In genomic region chr19:52336117-52336811, GRCh38 we compare ENCODE assay signal across 1 cellular context.
TF ChIP-seq lines count a peak whose summit lies in the region.

ZNF610 (plus strand) TSS chr19:52336243; CDS start chr19:52349173, 12,930 bp downstream.

TF ChIP-seq in HepG2, 621 proteins besides CTCF, POLR2A, EP300 and RAD21 (continued from another document and continues in another):
- TF ChIP-seq ZNF704 (CRISPR knock-in tag; IDR thresholded peaks at IDR 0.05; ENCODE audit: borderline replicate concordance) (0 out of 2 replicates have a peak, but pooled peaks have one; percentile 33), NR2C2 (CRISPR knock-in tag; IDR thresholded peaks at IDR 0.05; ENCODE audit: borderline replicate concordance) (peak; percentile 96), ZNF549 (CRISPR knock-in tag; IDR thresholded peaks at IDR 0.05) (no peak), ZNF382 (CRISPR knock-in tag; IDR thresholded peaks at IDR 0.05; ENCODE audit: borderline replicate concordance) (no peak), GABPA (IDR thresholded peaks at IDR 0.05; ENCODE audit: low read depth, low read length) (peak; percentile 56), GABPA (CRISPR knock-in tag; IDR thresholded peaks at IDR 0.05; ENCODE audit: low read depth) (peak; percentile 84), ZNF275 (CRISPR knock-in tag; IDR thresholded peaks at IDR 0.05; ENCODE audit: borderline replicate concordance) (no peak), CEBPG (CRISPR knock-in tag; IDR thresholded peaks at IDR 0.05) (no peak), RORA (CRISPR knock-in tag; IDR thresholded peaks at IDR 0.05) (no peak), THAP11 (CRISPR knock-in tag; IDR thresholded peaks at IDR 0.05) (0 out of 2 replicates have a peak, but pooled peaks have one; percentile 38), ARID4A (CRISPR knock-in tag; IDR thresholded peaks at IDR 0.05; ENCODE audit: borderline replicate concordance) (peak; percentile 74; the same call in 1 of the 2 replicates), POGZ (CRISPR knock-in tag; IDR thresholded peaks at IDR 0.05) (0 out of 2 replicates have a peak, but pooled peaks have one; percentile 19), GABPB1 (CRISPR knock-in tag; IDR thresholded peaks at IDR 0.05) (peak; percentile 91), RBFOX2 (IDR thresholded peaks at IDR 0.05; ENCODE audit: low read depth, low read length) (peak; percentile 40; the same call in 1 of the 2 replicates), ZNF33B (CRISPR knock-in tag; IDR thresholded peaks at IDR 0.05) (no peak), SALL1 (CRISPR knock-in tag; IDR thresholded peaks at IDR 0.05) (peak; percentile 43), GATAD1 (CRISPR knock-in tag; IDR thresholded peaks at IDR 0.05) (0 out of 2 replicates have a peak, but pooled peaks have one; percentile 18), ZNF431 (CRISPR knock-in tag; IDR thresholded peaks at IDR 0.05; ENCODE audit: borderline replicate concordance, low read depth) (no peak), ZNF567 (CRISPR knock-in tag; IDR thresholded peaks at IDR 0.05; ENCODE audit: borderline replicate concordance) (no peak), ZNF687 (CRISPR knock-in tag; IDR thresholded peaks at IDR 0.05) (peak; percentile 41), ATF7 (IDR thresholded peaks at IDR 0.05) (no peak), ATF7 (CRISPR knock-in tag; IDR thresholded peaks at IDR 0.05) (no peak)
- TF ChIP-seq, protein P1, sequence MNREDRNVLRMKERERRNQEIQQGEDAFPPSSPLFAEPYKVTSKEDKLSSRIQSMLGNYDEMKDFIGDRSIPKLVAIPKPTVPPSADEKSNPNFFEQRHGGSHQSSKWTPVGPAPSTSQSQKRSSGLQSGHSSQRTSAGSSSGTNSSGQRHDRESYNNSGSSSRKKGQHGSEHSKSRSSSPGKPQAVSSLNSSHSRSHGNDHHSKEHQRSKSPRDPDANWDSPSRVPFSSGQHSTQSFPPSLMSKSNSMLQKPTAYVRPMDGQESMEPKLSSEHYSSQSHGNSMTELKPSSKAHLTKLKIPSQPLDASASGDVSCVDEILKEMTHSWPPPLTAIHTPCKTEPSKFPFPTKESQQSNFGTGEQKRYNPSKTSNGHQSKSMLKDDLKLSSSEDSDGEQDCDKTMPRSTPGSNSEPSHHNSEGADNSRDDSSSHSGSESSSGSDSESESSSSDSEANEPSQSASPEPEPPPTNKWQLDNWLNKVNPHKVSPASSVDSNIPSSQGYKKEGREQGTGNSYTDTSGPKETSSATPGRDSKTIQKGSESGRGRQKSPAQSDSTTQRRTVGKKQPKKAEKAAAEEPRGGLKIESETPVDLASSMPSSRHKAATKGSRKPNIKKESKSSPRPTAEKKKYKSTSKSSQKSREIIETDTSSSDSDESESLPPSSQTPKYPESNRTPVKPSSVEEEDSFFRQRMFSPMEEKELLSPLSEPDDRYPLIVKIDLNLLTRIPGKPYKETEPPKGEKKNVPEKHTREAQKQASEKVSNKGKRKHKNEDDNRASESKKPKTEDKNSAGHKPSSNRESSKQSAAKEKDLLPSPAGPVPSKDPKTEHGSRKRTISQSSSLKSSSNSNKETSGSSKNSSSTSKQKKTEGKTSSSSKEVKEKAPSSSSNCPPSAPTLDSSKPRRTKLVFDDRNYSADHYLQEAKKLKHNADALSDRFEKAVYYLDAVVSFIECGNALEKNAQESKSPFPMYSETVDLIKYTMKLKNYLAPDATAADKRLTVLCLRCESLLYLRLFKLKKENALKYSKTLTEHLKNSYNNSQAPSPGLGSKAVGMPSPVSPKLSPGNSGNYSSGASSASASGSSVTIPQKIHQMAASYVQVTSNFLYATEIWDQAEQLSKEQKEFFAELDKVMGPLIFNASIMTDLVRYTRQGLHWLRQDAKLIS (CRISPR knock-in tag; IDR thresholded peaks at IDR 0.05) = no peak
- TF ChIP-seq, protein P2, sequence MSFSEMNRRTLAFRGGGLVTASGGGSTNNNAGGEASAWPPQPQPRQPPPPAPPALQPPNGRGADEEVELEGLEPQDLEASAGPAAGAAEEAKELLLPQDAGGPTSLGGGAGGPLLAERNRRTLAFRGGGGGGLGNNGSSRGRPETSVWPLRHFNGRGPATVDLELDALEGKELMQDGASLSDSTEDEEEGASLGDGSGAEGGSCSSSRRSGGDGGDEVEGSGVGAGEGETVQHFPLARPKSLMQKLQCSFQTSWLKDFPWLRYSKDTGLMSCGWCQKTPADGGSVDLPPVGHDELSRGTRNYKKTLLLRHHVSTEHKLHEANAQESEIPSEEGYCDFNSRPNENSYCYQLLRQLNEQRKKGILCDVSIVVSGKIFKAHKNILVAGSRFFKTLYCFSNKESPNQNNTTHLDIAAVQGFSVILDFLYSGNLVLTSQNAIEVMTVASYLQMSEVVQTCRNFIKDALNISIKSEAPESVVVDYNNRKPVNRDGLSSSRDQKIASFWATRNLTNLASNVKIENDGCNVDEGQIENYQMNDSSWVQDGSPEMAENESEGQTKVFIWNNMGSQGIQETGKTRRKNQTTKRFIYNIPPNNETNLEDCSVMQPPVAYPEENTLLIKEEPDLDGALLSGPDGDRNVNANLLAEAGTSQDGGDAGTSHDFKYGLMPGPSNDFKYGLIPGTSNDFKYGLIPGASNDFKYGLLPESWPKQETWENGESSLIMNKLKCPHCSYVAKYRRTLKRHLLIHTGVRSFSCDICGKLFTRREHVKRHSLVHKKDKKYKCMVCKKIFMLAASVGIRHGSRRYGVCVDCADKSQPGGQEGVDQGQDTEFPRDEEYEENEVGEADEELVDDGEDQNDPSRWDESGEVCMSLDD (CRISPR knock-in tag; IDR thresholded peaks at IDR 0.05; ENCODE audit: borderline replicate concordance) = no peak
- TF ChIP-seq, protein P3, sequence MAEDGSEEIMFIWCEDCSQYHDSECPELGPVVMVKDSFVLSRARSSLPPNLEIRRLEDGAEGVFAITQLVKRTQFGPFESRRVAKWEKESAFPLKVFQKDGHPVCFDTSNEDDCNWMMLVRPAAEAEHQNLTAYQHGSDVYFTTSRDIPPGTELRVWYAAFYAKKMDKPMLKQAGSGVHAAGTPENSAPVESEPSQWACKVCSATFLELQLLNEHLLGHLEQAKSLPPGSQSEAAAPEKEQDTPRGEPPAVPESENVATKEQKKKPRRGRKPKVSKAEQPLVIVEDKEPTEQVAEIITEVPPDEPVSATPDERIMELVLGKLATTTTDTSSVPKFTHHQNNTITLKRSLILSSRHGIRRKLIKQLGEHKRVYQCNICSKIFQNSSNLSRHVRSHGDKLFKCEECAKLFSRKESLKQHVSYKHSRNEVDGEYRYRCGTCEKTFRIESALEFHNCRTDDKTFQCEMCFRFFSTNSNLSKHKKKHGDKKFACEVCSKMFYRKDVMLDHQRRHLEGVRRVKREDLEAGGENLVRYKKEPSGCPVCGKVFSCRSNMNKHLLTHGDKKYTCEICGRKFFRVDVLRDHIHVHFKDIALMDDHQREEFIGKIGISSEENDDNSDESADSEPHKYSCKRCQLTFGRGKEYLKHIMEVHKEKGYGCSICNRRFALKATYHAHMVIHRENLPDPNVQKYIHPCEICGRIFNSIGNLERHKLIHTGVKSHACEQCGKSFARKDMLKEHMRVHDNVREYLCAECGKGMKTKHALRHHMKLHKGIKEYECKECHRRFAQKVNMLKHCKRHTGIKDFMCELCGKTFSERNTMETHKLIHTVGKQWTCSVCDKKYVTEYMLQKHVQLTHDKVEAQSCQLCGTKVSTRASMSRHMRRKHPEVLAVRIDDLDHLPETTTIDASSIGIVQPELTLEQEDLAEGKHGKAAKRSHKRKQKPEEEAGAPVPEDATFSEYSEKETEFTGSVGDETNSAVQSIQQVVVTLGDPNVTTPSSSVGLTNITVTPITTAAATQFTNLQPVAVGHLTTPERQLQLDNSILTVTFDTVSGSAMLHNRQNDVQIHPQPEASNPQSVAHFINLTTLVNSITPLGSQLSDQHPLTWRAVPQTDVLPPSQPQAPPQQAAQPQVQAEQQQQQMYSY (CRISPR knock-in tag; IDR thresholded peaks at IDR 0.05) = peak; percentile 37; the same call in 1 of the 2 replicates
- TF ChIP-seq, protein P4, sequence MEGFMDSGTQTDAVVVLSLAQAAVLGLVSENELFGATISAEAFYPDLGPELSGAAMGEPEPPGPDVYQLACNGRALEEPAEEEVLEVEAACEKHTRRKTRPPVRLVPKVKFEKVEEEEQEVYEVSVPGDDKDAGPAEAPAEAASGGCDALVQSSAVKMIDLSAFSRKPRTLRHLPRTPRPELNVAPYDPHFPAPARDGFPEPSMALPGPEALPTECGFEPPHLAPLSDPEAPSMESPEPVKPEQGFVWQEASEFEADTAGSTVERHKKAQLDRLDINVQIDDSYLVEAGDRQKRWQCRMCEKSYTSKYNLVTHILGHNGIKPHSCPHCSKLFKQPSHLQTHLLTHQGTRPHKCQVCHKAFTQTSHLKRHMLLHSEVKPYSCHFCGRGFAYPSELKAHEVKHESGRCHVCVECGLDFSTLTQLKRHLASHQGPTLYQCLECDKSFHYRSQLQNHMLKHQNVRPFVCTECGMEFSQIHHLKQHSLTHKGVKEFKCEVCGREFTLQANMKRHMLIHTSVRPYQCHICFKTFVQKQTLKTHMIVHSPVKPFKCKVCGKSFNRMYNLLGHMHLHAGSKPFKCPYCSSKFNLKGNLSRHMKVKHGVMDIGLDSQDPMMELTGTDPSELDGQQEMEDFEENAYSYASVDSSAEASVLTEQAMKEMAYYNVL (CRISPR knock-in tag; IDR thresholded peaks at IDR 0.05; ENCODE audit: borderline replicate concordance) = no peak
- TF ChIP-seq, protein P5, sequence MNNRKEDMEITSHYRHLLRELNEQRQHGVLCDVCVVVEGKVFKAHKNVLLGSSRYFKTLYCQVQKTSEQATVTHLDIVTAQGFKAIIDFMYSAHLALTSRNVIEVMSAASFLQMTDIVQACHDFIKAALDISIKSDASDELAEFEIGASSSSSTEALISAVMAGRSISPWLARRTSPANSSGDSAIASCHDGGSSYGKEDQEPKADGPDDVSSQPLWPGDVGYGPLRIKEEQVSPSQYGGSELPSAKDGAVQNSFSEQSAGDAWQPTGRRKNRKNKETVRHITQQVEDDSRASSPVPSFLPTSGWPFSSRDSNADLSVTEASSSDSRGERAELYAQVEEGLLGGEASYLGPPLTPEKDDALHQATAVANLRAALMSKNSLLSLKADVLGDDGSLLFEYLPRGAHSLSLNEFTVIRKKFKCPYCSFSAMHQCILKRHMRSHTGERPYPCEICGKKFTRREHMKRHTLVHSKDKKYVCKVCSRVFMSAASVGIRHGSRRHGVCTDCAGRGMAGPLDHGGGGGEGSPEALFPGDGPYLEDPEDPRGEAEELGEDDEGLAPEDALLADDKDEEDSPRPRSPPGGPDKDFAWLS (CRISPR knock-in tag; IDR thresholded peaks at IDR 0.05; ENCODE audit: borderline replicate concordance) = no peak
